In genomic region chr6:119348308-119349040, GRCh38 we compare ENCODE assay signal across 1 cellular context.
TF ChIP-seq lines count a peak whose summit lies in the region.

No MANE protein-coding gene starts in this region.

TF ChIP-seq in HepG2, 621 proteins besides CTCF, POLR2A, EP300 and RAD21 (continued from another document and continues in another):
- TF ChIP-seq ZNF496 (CRISPR knock-in tag; IDR thresholded peaks at IDR 0.05; ENCODE audit: insufficient replicate concordance), result no peak
- no peak for TF ChIP-seq TIGD3 (CRISPR knock-in tag; IDR thresholded peaks at IDR 0.05; ENCODE audit: borderline replicate concordance)
- TF ChIP-seq ZNF652 (CRISPR knock-in tag; IDR thresholded peaks at IDR 0.05; ENCODE audit: borderline replicate concordance, low read depth), result 0 out of 2 replicates have a peak, but pooled peaks have one; percentile 6
- no peak for TF ChIP-seq ZNF546 (CRISPR knock-in tag; conservative IDR thresholded peaks at IDR 0.05)
- no peak for TF ChIP-seq IKZF4 (CRISPR knock-in tag; IDR thresholded peaks at IDR 0.05; ENCODE audit: borderline replicate concordance, low read depth, not compliant biosample characterization)
- TF ChIP-seq SKI (IDR thresholded peaks at IDR 0.05; ENCODE audit: partially characterized antibody), result peak; percentile 78
- TF ChIP-seq ZNF607 (CRISPR knock-in tag; IDR thresholded peaks at IDR 0.05; ENCODE audit: borderline replicate concordance), result no peak
- TF ChIP-seq SP1 (IDR thresholded peaks at IDR 0.05), result no peak
- TF ChIP-seq SP1 (CRISPR knock-in tag; IDR thresholded peaks at IDR 0.05), result peak; percentile 23; the same call in 1 of the 2 replicates
- peak; percentile 65; the same call in 1 of the 2 replicates for TF ChIP-seq ZNF264 (CRISPR knock-in tag; IDR thresholded peaks at IDR 0.05)
- TF ChIP-seq ZNF598 (CRISPR knock-in tag; IDR thresholded peaks at IDR 0.05; ENCODE audit: borderline replicate concordance), result no peak
- TF ChIP-seq FOXP1 (IDR thresholded peaks at IDR 0.05), result no peak
- TF ChIP-seq FOXP1 (CRISPR knock-in tag; IDR thresholded peaks at IDR 0.05), result no peak
- TF ChIP-seq SOX13 (IDR thresholded peaks at IDR 0.05), result no peak
- TF ChIP-seq SOX13 (CRISPR knock-in tag; conservative IDR thresholded peaks at IDR 0.05 in 1 of 2, IDR thresholded peaks at IDR 0.05 in 1 of 2), result peak in 1 of 2 experiments; percentile 70; a peak in 2 of 4 replicates
- TF ChIP-seq SRY (CRISPR knock-in tag; IDR thresholded peaks at IDR 0.05), result peak; percentile 73; the same call in 1 of the 2 replicates
- no peak for TF ChIP-seq ZSCAN25 (CRISPR knock-in tag; IDR thresholded peaks at IDR 0.05)
- peak; percentile 62; the same call in 1 of the 2 replicates for TF ChIP-seq PHF8 (CRISPR knock-in tag; IDR thresholded peaks at IDR 0.05)
- TF ChIP-seq KLF15 (CRISPR knock-in tag; IDR thresholded peaks at IDR 0.05; ENCODE audit: borderline replicate concordance), result no peak; the same call in 1 of the 2 replicates
- no peak for TF ChIP-seq ZNF577 (CRISPR knock-in tag; IDR thresholded peaks at IDR 0.05; ENCODE audit: borderline replicate concordance, low read depth)
- TF ChIP-seq ZFP82 (CRISPR knock-in tag; IDR thresholded peaks at IDR 0.05; ENCODE audit: borderline replicate concordance), result no peak; the same call in 1 of the 2 replicates
- TF ChIP-seq ZNF138 (CRISPR knock-in tag; IDR thresholded peaks at IDR 0.05; ENCODE audit: low read depth), result no peak; the same call in 1 of the 2 replicates
- TF ChIP-seq CREBL2 (CRISPR knock-in tag; IDR thresholded peaks at IDR 0.05; ENCODE audit: borderline replicate concordance), result no peak; the same call in 1 of the 2 replicates
- TF ChIP-seq ZKSCAN8 (CRISPR knock-in tag; IDR thresholded peaks at IDR 0.05; ENCODE audit: borderline replicate concordance), result no peak
- no peak for TF ChIP-seq ZNF432 (CRISPR knock-in tag; IDR thresholded peaks at IDR 0.05; ENCODE audit: borderline replicate concordance)
- TF ChIP-seq MIER3 (CRISPR knock-in tag; IDR thresholded peaks at IDR 0.05; ENCODE audit: borderline replicate concordance), result no peak; the same call in 1 of the 2 replicates
- TF ChIP-seq PPARG (CRISPR knock-in tag; conservative IDR thresholded peaks at IDR 0.05), result no peak
- no peak for TF ChIP-seq ZNF766 (CRISPR knock-in tag; IDR thresholded peaks at IDR 0.05; ENCODE audit: borderline replicate concordance)
- no peak for TF ChIP-seq ZNF276 (CRISPR knock-in tag; IDR thresholded peaks at IDR 0.05; ENCODE audit: low read depth)
- TF ChIP-seq ZNF121 (CRISPR knock-in tag; IDR thresholded peaks at IDR 0.05), result peak; percentile 25; the same call in 1 of the 2 replicates
- TF ChIP-seq CENPX (CRISPR knock-in tag; IDR thresholded peaks at IDR 0.05), result no peak
- TF ChIP-seq SIX4 (CRISPR knock-in tag; IDR thresholded peaks at IDR 0.05), result no peak
- peak; percentile 58; the same call in 1 of the 2 replicates for TF ChIP-seq SP2 (CRISPR knock-in tag; IDR thresholded peaks at IDR 0.05)
- no peak for TF ChIP-seq ZNF672 (CRISPR knock-in tag; IDR thresholded peaks at IDR 0.05)
- TF ChIP-seq ELF3 (CRISPR knock-in tag; IDR thresholded peaks at IDR 0.05), result no peak
- no peak; the same call in 1 of the 2 replicates for TF ChIP-seq ZNF101 (CRISPR knock-in tag; IDR thresholded peaks at IDR 0.05; ENCODE audit: borderline replicate concordance, low read depth)
- no peak for TF ChIP-seq ATF7 (IDR thresholded peaks at IDR 0.05)
- TF ChIP-seq ATF7 (CRISPR knock-in tag; IDR thresholded peaks at IDR 0.05), result 0 out of 2 replicates have a peak, but pooled peaks have one; percentile 18
- TF ChIP-seq BRCA1 (CRISPR knock-in tag; IDR thresholded peaks at IDR 0.05), result no peak
- TF ChIP-seq ZNF343 (CRISPR knock-in tag; IDR thresholded peaks at IDR 0.05), result 0 out of 2 replicates have a peak, but pooled peaks have one; percentile 14
- no peak for TF ChIP-seq KDM5A (IDR thresholded peaks at IDR 0.05; ENCODE audit: borderline replicate concordance, low read length)
- 0 out of 2 replicates have a peak, but pooled peaks have one; percentile 47 for TF ChIP-seq FOSL2 (CRISPR knock-in tag; IDR thresholded peaks at IDR 0.05)
- no peak for TF ChIP-seq BATF2 (CRISPR knock-in tag; IDR thresholded peaks at IDR 0.05)
- TF ChIP-seq KDM2A (CRISPR knock-in tag; IDR thresholded peaks at IDR 0.05; ENCODE audit: borderline replicate concordance, low read depth), result peak; percentile 76; the same call in 1 of the 2 replicates
- TF ChIP-seq FLYWCH1 (CRISPR knock-in tag; IDR thresholded peaks at IDR 0.05), result peak; percentile 15; the same call in 1 of the 2 replicates
- TF ChIP-seq ZFP36L1 (CRISPR knock-in tag; IDR thresholded peaks at IDR 0.05), result no peak
- no peak for TF ChIP-seq NCOA5 (CRISPR knock-in tag; IDR thresholded peaks at IDR 0.05)
- TF ChIP-seq JUNB (CRISPR knock-in tag; IDR thresholded peaks at IDR 0.05; ENCODE audit: borderline replicate concordance), result no peak
- TF ChIP-seq NFKB2 (CRISPR knock-in tag; IDR thresholded peaks at IDR 0.05; ENCODE audit: borderline replicate concordance), result no peak; the same call in 1 of the 2 replicates
- TF ChIP-seq HNRNPK (IDR thresholded peaks at IDR 0.05; ENCODE audit: low read depth, low read length, poor library complexity, severe bottlenecking), result no peak
- no peak for TF ChIP-seq SMAD1 (CRISPR knock-in tag; IDR thresholded peaks at IDR 0.05; ENCODE audit: borderline replicate concordance, low read depth)
- TF ChIP-seq EHMT2 (IDR thresholded peaks at IDR 0.05; ENCODE audit: borderline replicate concordance, low read depth, low read length), result no peak
- TF ChIP-seq ZNF674 (CRISPR knock-in tag; IDR thresholded peaks at IDR 0.05; ENCODE audit: low read depth), result peak; percentile 17; the same call in 1 of the 2 replicates
- TF ChIP-seq ZNF296 (CRISPR knock-in tag; conservative IDR thresholded peaks at IDR 0.05), result no peak
- TF ChIP-seq PRDM15 (CRISPR knock-in tag; IDR thresholded peaks at IDR 0.05), result no peak
- no peak; the same call in 1 of the 2 replicates for TF ChIP-seq TGIF2 (CRISPR knock-in tag; IDR thresholded peaks at IDR 0.05)
- 0 out of 2 replicates have a peak, but pooled peaks have one; percentile 34 for TF ChIP-seq E2F2 (CRISPR knock-in tag; IDR thresholded peaks at IDR 0.05; ENCODE audit: borderline replicate concordance)
- peak; percentile 73 for TF ChIP-seq SPEN (CRISPR knock-in tag; IDR thresholded peaks at IDR 0.05; ENCODE audit: low read depth)
- TF ChIP-seq MAFK (conservative IDR thresholded peaks at IDR 0.05 in 1 of 2, IDR thresholded peaks at IDR 0.05 in 1 of 2; ENCODE audit: low read length in 2 of 2), result no peak
- TF ChIP-seq RERE (CRISPR knock-in tag; IDR thresholded peaks at IDR 0.05; ENCODE audit: low read depth), result no peak
- no peak for TF ChIP-seq ZC3H13 (CRISPR knock-in tag; IDR thresholded peaks at IDR 0.05)
- 0 out of 2 replicates have a peak, but pooled peaks have one; percentile 24 for TF ChIP-seq SNAI1 (CRISPR knock-in tag; IDR thresholded peaks at IDR 0.05; ENCODE audit: borderline replicate concordance)
- no peak for TF ChIP-seq ZNF143 (CRISPR knock-in tag; IDR thresholded peaks at IDR 0.05)
